13 cellular contexts compared by ENCODE assay signal in the genomic region with DNA sequence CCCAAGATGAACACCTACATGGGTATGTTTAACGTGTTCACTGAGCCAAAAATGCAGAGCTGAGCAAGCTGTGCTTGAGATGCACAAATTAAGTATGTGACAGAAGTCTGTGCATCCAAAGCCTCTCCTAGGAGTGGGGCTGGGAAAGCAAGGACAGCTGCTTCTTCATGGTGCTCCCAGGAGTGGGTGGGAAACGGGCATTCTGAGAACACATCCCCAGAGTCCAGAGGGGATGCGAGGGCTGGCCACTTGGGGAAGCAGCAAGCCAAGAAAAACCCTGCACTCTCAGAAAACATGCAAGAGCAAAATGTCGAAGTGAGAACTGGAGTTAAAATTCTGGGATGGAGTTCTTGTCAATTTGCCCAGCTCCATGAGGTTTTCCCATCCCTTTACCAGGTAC.
DNase-seq lines count a peak whose midpoint lies in the region; ATAC-seq and TF ChIP-seq lines count a peak whose summit lies in the region.
"Had no signal": no experiment of that assay in that cellular context is flagged by ENCODE, and none has a peak within 500 bp of the region (broad histone marks: within the 10 kb centered on the region; RNA-seq: fewer than 3 reads in every experiment).

No MANE protein-coding gene starts in this region.

- H3K4me1 Mint-ChIP-seq in WTC11, result peaks cover 31% of the 10 kb centered on the region
- peaks cover 35% of the 10 kb centered on the region for H3K4me1 Mint-ChIP-seq in progenitor cell of endocrine pancreas (ENCODE audit: low read depth)
- H3K4me1 Mint-ChIP-seq: activated naive CD8-positive, alpha-beta T cell treated with anti-CD3 and anti-CD28 coated beads for 36 hours had no signal

- no peak overlapping the region for H3K4me3 ChIP-seq in AG04450 (ENCODE audit: low read depth, low read length)

- POLR2A ChIA-PET in AG04450 (lab: Yijun Ruan, JAX) (no interaction called here), WTC11 (lab: Charles Lee) (no interaction called here)

- H3K27ac Mint-ChIP-seq in WTC11 (no peak overlapping the region), progenitor cell of endocrine pancreas (no peak overlapping the region)
- H3K27ac Mint-ChIP-seq: activated B cell treated with CpG ODN at 0.5 μM for 24 hours; activated naive CD8-positive, alpha-beta T cell treated with anti-CD3 and anti-CD28 coated beads for 36 hours; type B pancreatic cell had no signal

- H3K9me3 Mint-ChIP-seq in WTC11, result no peaks in the 10 kb centered on the region
- H3K9me3 Mint-ChIP-seq in progenitor cell of endocrine pancreas (ENCODE audit: low read depth), result no peaks in the 10 kb centered on the region
- H3K9me3 Mint-ChIP-seq: activated B cell treated with CpG ODN at 0.5 μM for 24 hours; activated naive CD8-positive, alpha-beta T cell treated with anti-CD3 and anti-CD28 coated beads for 36 hours; type B pancreatic cell had no signal

- CTCF ChIA-PET in AG04450 (lab: Charles Lee) (no interaction called here), WTC11 (lab: Charles Lee) (no interaction called here)

- no peak for DNase-seq in AG04450 (ENCODE audit: low read depth, low spot score)
- peak; percentile 16 for DNase-seq in WTC11 (ENCODE audit: low spot score)
- DNase-seq in left cardiac atrium, result no peak
- DNase-seq in retina, result peak; percentile 50
- DNase-seq in progenitor cell of endocrine pancreas (ENCODE audit: low spot score, unreplicated experiment), result no peak
- no peak for DNase-seq in NCI-H187 treated with DMSO at 0.1 percent for 48 hours (lab: John Stamatoyannopoulos, UW)
- no peak for DNase-seq in islet precursor cell
- DNase-seq: activated B cell treated with CpG ODN at 0.5 μM for 24 hours; activated naive CD8-positive, alpha-beta T cell treated with anti-CD3 and anti-CD28 coated beads for 36 hours; KG1; NCI-H2029 treated with DMSO at 0.1 percent for 48 hours had no signal

- no peaks in the 10 kb centered on the region for H3K36me3 Mint-ChIP-seq in WTC11
- no peaks in the 10 kb centered on the region for H3K36me3 Mint-ChIP-seq in progenitor cell of endocrine pancreas (ENCODE audit: insufficient read depth)
- H3K36me3 Mint-ChIP-seq: activated naive CD8-positive, alpha-beta T cell treated with anti-CD3 and anti-CD28 coated beads for 36 hours had no signal

- H3K27me3 ChIP-seq in AG04450 (ENCODE audit: control insufficient read depth, insufficient read depth, low read length), result no peaks in the 10 kb centered on the region

- H3K27me3 Mint-ChIP-seq in WTC11 (ENCODE audit: low read depth) (no peaks in the 10 kb centered on the region), progenitor cell of endocrine pancreas (no peaks in the 10 kb centered on the region)
- H3K27me3 Mint-ChIP-seq: activated B cell treated with CpG ODN at 0.5 μM for 24 hours; activated naive CD8-positive, alpha-beta T cell treated with anti-CD3 and anti-CD28 coated beads for 36 hours had no signal

- ATAC-seq in WTC11 (peak; percentile 46), left cardiac atrium (peak; percentile 65 to 68), GM19455 (IDR thresholded peaks at IDR 0.05; ENCODE audit: unreplicated experiment) (no peak)

- TF ChIP-seq CTCF in AG04450 (IDR thresholded peaks at IDR 0.05; ENCODE audit: low read depth, low read length) (peak; percentile 24; the same call in 1 of the 2 replicates), WTC11 (IDR thresholded peaks at IDR 0.05) (no peak), progenitor cell of endocrine pancreas (IDR thresholded peaks at IDR 0.05; ENCODE audit: unreplicated experiment) (no peak)

- no peaks in the 10 kb centered on the region; the same call in 1 of the 2 replicates for H3K9me3 ChIP-seq in AG04450 (ENCODE audit: control insufficient read depth, insufficient read depth, low read length)

- intact Hi-C loops in left cardiac atrium (cut with DNase I), result no loop called here

- H3K4me3 Mint-ChIP-seq in WTC11 (no peak overlapping the region), progenitor cell of endocrine pancreas (ENCODE audit: low read depth) (no peak overlapping the region)
- H3K4me3 Mint-ChIP-seq: activated naive CD8-positive, alpha-beta T cell treated with anti-CD3 and anti-CD28 coated beads for 36 hours; type B pancreatic cell had no signal

- H3K27ac ChIP-seq in AG04450 (ENCODE audit: low read depth, low read length), result no peak overlapping the region

TF ChIP-seq in WTC11, 78 proteins besides CTCF, POLR2A, EP300 and RAD21:
- TF ChIP-seq ZNF263 (CRISPR knock-in tag; IDR thresholded peaks at IDR 0.05; ENCODE audit: low read depth), result no peak
- no peak for TF ChIP-seq E2F1 (CRISPR knock-in tag; IDR thresholded peaks at IDR 0.05)
- no peak for TF ChIP-seq ZNF532 (CRISPR knock-in tag; IDR thresholded peaks at IDR 0.05; ENCODE audit: borderline replicate concordance)
- no peak for TF ChIP-seq IRF2 (CRISPR knock-in tag; IDR thresholded peaks at IDR 0.05; ENCODE audit: borderline replicate concordance, low read depth)
- TF ChIP-seq ESRRA (CRISPR knock-in tag; IDR thresholded peaks at IDR 0.05; ENCODE audit: borderline replicate concordance), result no peak
- no peak for TF ChIP-seq FOXK1 (CRISPR knock-in tag; IDR thresholded peaks at IDR 0.05)
- TF ChIP-seq ELF4 (CRISPR knock-in tag; IDR thresholded peaks at IDR 0.05; ENCODE audit: low read depth), result no peak
- TF ChIP-seq, protein P1, sequence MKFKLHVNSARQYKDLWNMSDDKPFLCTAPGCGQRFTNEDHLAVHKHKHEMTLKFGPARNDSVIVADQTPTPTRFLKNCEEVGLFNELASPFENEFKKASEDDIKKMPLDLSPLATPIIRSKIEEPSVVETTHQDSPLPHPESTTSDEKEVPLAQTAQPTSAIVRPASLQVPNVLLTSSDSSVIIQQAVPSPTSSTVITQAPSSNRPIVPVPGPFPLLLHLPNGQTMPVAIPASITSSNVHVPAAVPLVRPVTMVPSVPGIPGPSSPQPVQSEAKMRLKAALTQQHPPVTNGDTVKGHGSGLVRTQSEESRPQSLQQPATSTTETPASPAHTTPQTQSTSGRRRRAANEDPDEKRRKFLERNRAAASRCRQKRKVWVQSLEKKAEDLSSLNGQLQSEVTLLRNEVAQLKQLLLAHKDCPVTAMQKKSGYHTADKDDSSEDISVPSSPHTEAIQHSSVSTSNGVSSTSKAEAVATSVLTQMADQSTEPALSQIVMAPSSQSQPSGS (CRISPR knock-in tag; IDR thresholded peaks at IDR 0.05; ENCODE audit: borderline replicate concordance, low read depth), result no peak
- TF ChIP-seq MYBL2 (CRISPR knock-in tag; IDR thresholded peaks at IDR 0.05), result no peak
- TF ChIP-seq NFATC4 (CRISPR knock-in tag; IDR thresholded peaks at IDR 0.05), result no peak
- TF ChIP-seq, protein P2, sequence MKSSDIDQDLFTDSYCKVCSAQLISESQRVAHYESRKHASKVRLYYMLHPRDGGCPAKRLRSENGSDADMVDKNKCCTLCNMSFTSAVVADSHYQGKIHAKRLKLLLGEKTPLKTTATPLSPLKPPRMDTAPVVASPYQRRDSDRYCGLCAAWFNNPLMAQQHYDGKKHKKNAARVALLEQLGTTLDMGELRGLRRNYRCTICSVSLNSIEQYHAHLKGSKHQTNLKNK (CRISPR knock-in tag; IDR thresholded peaks at IDR 0.05), result no peak

Comparison
In these comparisons a context has a peak if more than half of its experiments do, and no peak if none do; other contexts are left out.
1. DNase-seq: peak in WTC11 (single experiment) and retina (single experiment); none in AG04450 (single experiment), left cardiac atrium (single experiment), progenitor cell of endocrine pancreas (single experiment), NCI-H187 treated with DMSO at 0.1 percent for 48 hours (single experiment) and islet precursor cell (single experiment).